Comparison of ENCODE assay signal across 13 cellular contexts in genomic region chr18:49677762-49678398, GRCh38.
DNase-seq lines count a peak whose midpoint lies in the region; ATAC-seq and TF ChIP-seq lines count a peak whose summit lies in the region.
"Had no signal": no experiment of that assay in that cellular context is flagged by ENCODE, and none has a peak within 500 bp of the region (broad histone marks: within the 10 kb centered on the region; RNA-seq: fewer than 3 reads in every experiment).

No MANE protein-coding gene starts in this region.

- H3K27me3 ChIP-seq in upper lobe of right lung: no peaks in the 10 kb centered on the region
- H3K27me3 ChIP-seq: vagina had no signal

- H3K9me3 ChIP-seq in OCI-LY7 (ENCODE audit: low read length) (no peaks in the 10 kb centered on the region), upper lobe of right lung (no peaks in the 10 kb centered on the region)
- H3K9me3 ChIP-seq: heart right ventricle, vagina had no signal

- TF ChIP-seq CTCF in OCI-LY7 (conservative IDR thresholded peaks at IDR 0.05; ENCODE audit: low read length): no peak
- TF ChIP-seq CTCF in upper lobe of right lung (IDR thresholded peaks at IDR 0.05): no peak

- H4K20me1 ChIP-seq in OCI-LY7 (ENCODE audit: insufficient read depth, low read length): no peaks in the 10 kb centered on the region

- H3K4me3 ChIP-seq in OCI-LY7 (ENCODE audit: low read depth, low read length, poor library complexity, severe bottlenecking): no peak overlapping the region
- no peak overlapping the region for H3K4me3 ChIP-seq in upper lobe of right lung
- H3K4me3 ChIP-seq: heart right ventricle, vagina had no signal

- H3K27ac ChIP-seq in OCI-LY7 (ENCODE audit: low read depth, low read length, poor library complexity, severe bottlenecking) (no peak overlapping the region), upper lobe of right lung (no peak overlapping the region)
- H3K27ac ChIP-seq: heart right ventricle, vagina had no signal

- no TSS peak for BruUV-seq in OCI-LY7 (replicated peaks; lab: Mats Ljungman, UMichigan)

- no peaks in the 10 kb centered on the region for H3K79me2 ChIP-seq in OCI-LY7 (ENCODE audit: insufficient read depth, low read depth, low read length)

- DNase-seq in dermis blood vessel endothelial cell (peak; percentile 16), NCI-H446 treated with DMSO at 0.1 percent for 48 hours (lab: John Stamatoyannopoulos, UW) (no peak), OCI-LY7 (ENCODE audit: low spot score) (no peak), upper lobe of right lung (no peak)
- DNase-seq: effector CD8-positive, alpha-beta T cell; heart right ventricle; NCI-H510A treated with DMSO at 0.1 percent for 48 hours; SW 1271 had no signal

- POLR2A ChIA-PET in OCI-LY7 (lab: Charles Lee): no interaction called here

- no peaks in the 10 kb centered on the region for H3K36me3 ChIP-seq in OCI-LY7 (ENCODE audit: insufficient read depth, low read length)
- H3K36me3 ChIP-seq in upper lobe of right lung: no peaks in the 10 kb centered on the region
- H3K36me3 ChIP-seq: heart right ventricle, vagina had no signal

- intact Hi-C loops in OCI-LY7 (cut with micrococcal nuclease; ENCODE audit: unreplicated experiment): no loop called here
- intact Hi-C loops in upper lobe of right lung (cut with DNase I): no loop called here

- H3K4me1 ChIP-seq in OCI-LY7 (ENCODE audit: insufficient read depth, low read length, poor library complexity, severe bottlenecking): no peaks in the 10 kb centered on the region
- H3K4me1 ChIP-seq in upper lobe of right lung: no peaks in the 10 kb centered on the region
- H3K4me1 ChIP-seq: vagina had no signal

- H3K9me2 ChIP-seq in OCI-LY7 (ENCODE audit: insufficient read depth, low read length): no peaks in the 10 kb centered on the region

- CTCF ChIA-PET in OCI-LY7 (lab: Charles Lee; ENCODE audit: unreplicated experiment): no interaction called here

- no peak overlapping the region for H2AFZ ChIP-seq in OCI-LY7 (ENCODE audit: low read length)

- peak; percentile 84 for ATAC-seq in GM18508 (IDR thresholded peaks at IDR 0.05; ENCODE audit: insufficient read depth, unreplicated experiment)
- peak; percentile 60 for ATAC-seq in GM21447 (IDR thresholded peaks at IDR 0.05; ENCODE audit: unreplicated experiment)
- ATAC-seq in HG03571 (IDR thresholded peaks at IDR 0.05; ENCODE audit: unreplicated experiment): peak; percentile 92
- ATAC-seq in GM21717 (IDR thresholded peaks at IDR 0.05; ENCODE audit: unreplicated experiment): no peak
- ATAC-seq in upper lobe of right lung: no peak
- ATAC-seq: heart right ventricle had no signal

- no peak overlapping the region for H3K4me2 ChIP-seq in OCI-LY7 (ENCODE audit: low read length)

Comparison
In these comparisons a context has a peak if more than half of its experiments do, and no peak if none do; other contexts are left out.
1. ATAC-seq: peak in GM18508 (single experiment), GM21447 (single experiment) and HG03571 (single experiment); none in GM21717 (single experiment) and upper lobe of right lung (single experiment).